8 cellular contexts compared by ENCODE assay signal in genomic region chr7:99918959-99919813, GRCh38.
DNase-seq lines count a peak whose midpoint lies in the region; ATAC-seq and TF ChIP-seq lines count a peak whose summit lies in the region.

A gene with protein sequence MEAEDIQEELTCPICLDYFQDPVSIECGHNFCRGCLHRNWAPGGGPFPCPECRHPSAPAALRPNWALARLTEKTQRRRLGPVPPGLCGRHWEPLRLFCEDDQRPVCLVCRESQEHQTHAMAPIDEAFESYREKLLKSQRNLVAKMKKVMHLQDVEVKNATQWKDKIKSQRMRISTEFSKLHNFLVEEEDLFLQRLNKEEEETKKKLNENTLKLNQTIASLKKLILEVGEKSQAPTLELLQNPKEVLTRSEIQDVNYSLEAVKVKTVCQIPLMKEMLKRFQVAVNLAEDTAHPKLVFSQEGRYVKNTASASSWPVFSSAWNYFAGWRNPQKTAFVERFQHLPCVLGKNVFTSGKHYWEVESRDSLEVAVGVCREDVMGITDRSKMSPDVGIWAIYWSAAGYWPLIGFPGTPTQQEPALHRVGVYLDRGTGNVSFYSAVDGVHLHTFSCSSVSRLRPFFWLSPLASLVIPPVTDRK (minus strand): TSS chr7:99919530. CDS start chr7:99919401, 129 bp downstream.

- H3K4me3 ChIP-seq in AG09309 (ENCODE audit: control insufficient read depth, low read depth, low read length), result peak within 1 kb of the TSS; percentile 93

- peak within 1 kb of the TSS; percentile 93 for H3K27ac Mint-ChIP-seq in central memory CD8-positive, alpha-beta T cell (ENCODE audit: low read depth)

- no peaks in the 10 kb centered on the region for H3K27me3 Mint-ChIP-seq in central memory CD8-positive, alpha-beta T cell

- DNase-seq in AG09309 (ENCODE audit: low read depth), result peak; percentile 78
- peak; percentile 86 for DNase-seq in NCI-H345 (lab: John Stamatoyannopoulos, UW)
- DNase-seq in central memory CD8-positive, alpha-beta T cell (ENCODE audit: low spot score in 2 of 2), result peak; percentile 78 to 83
- peak; percentile 93 for DNase-seq in kidney tubule cell (ENCODE audit: low spot score)
- peak; percentile 93 for DNase-seq in stimulated activated CD4-positive, alpha-beta T cell treated with anti-CD3 and anti-CD28 coated beads, Interleukin-1b, Interleukin-23, amount 100 ng/mL, for 48 hours

- peak within 1 kb of the TSS; percentile 88 for H3K4me3 Mint-ChIP-seq in central memory CD8-positive, alpha-beta T cell

- peaks cover 17% of the 10 kb centered on the region for H3K36me3 Mint-ChIP-seq in central memory CD8-positive, alpha-beta T cell (ENCODE audit: insufficient read depth)

- H3K4me1 Mint-ChIP-seq in central memory CD8-positive, alpha-beta T cell, result peaks cover 48% of the 10 kb centered on the region

- TF ChIP-seq CTCF in AG09309 (IDR thresholded peaks at IDR 0.05; ENCODE audit: control insufficient read depth, insufficient read depth, low read depth, low read length, missing control alignments), result peak; percentile 10

- H3K9me3 Mint-ChIP-seq in central memory CD8-positive, alpha-beta T cell, result no peaks in the 10 kb centered on the region

- ATAC-seq in GM18909 (IDR thresholded peaks at IDR 0.05; ENCODE audit: poor library complexity, unreplicated experiment), result peak; percentile 97
- ATAC-seq in HG03175 (IDR thresholded peaks at IDR 0.05; ENCODE audit: unreplicated experiment), result peak; percentile 96
- peak; percentile 99 to 100 for ATAC-seq in activated CD4-positive, CD25-positive, alpha-beta regulatory T cell treated with anti-CD3 and anti-CD28 coated beads, Interleukin-2, amount 50 U/mL, for 24 hours
- peak; percentile 99 for ATAC-seq in central memory CD8-positive, alpha-beta T cell (replicated peaks; ENCODE audit: extremely low read depth, poor library complexity, severe bottlenecking)

Comparison
In these comparisons a context has a peak if more than half of its experiments do, and no peak if none do; other contexts are left out.
1. Peak in every context shown above with its lines: DNase-seq, ATAC-seq and H3K4me3 ChIP-seq.